1 cellular context compared by ENCODE assay signal in genomic region chr15:78540135-78540954, GRCh38.
TF ChIP-seq lines count a peak whose summit lies in the region.

TSS of gene PSMA4 (plus strand) at chr15:78540444. CDS start at chr15:78541928, 1,484 bp downstream.

TF ChIP-seq in GM12878, 131 proteins besides CTCF, POLR2A, EP300 and RAD21 (continued from another document and continues in another):
- TF ChIP-seq E4F1 (IDR thresholded peaks at IDR 0.05; ENCODE audit: borderline replicate concordance, partially characterized antibody) (peak; percentile 80), ZNF622 (IDR thresholded peaks at IDR 0.05) (no peak), BACH1 (IDR thresholded peaks at IDR 0.05; ENCODE audit: borderline replicate concordance) (peak; percentile 77; the same call in 1 of the 2 replicates), EED (IDR thresholded peaks at IDR 0.05; ENCODE audit: low read depth) (0 out of 2 replicates have a peak, but pooled peaks have one; percentile 29), RELB (IDR thresholded peaks at IDR 0.05; ENCODE audit: low read depth) (peak; percentile 80; the same call in 1 of the 2 replicates), IRF3 (IDR thresholded peaks at IDR 0.05) (no peak), FOXK2 (IDR thresholded peaks at IDR 0.05) (no peak), SUZ12 (IDR thresholded peaks at IDR 0.05; ENCODE audit: unreplicated experiment) (no peak), NFIC (IDR thresholded peaks at IDR 0.05; ENCODE audit: low read depth, low read length) (no peak), SRF (IDR thresholded peaks at IDR 0.05; ENCODE audit: low read depth in 2 of 2, low read length in 2 of 2) (no peak), RB1 (IDR thresholded peaks at IDR 0.05; ENCODE audit: borderline replicate concordance) (peak; percentile 46; the same call in 1 of the 2 replicates), IRF4 (IDR thresholded peaks at IDR 0.05; ENCODE audit: low read depth, low read length) (no peak), TAF1 (IDR thresholded peaks at IDR 0.05; ENCODE audit: borderline replicate concordance, low read depth, low read length) (peak; percentile 83; the same call in 1 of the 2 replicates), NR2F1 (conservative IDR thresholded peaks at IDR 0.05) (0 out of 2 replicates have a peak, but pooled peaks have one; percentile 29), ZBED1 (IDR thresholded peaks at IDR 0.05; ENCODE audit: borderline replicate concordance) (no peak), SKIL (IDR thresholded peaks at IDR 0.05; ENCODE audit: low read depth, poor library complexity, severe bottlenecking) (peak; percentile 24), BCLAF1 (IDR thresholded peaks at IDR 0.05) (no peak), HDGF (IDR thresholded peaks at IDR 0.05) (no peak), POU2F2 (IDR thresholded peaks at IDR 0.05; ENCODE audit: borderline replicate concordance, low read depth, low read length) (peak; percentile 82), RFX5 (IDR thresholded peaks at IDR 0.05; ENCODE audit: low read depth, low read length) (no peak), ZSCAN29 (IDR thresholded peaks at IDR 0.05) (no peak), SREBF2 (IDR thresholded peaks at IDR 0.05; ENCODE audit: low read length) (no peak), CBX5 (IDR thresholded peaks at IDR 0.05; ENCODE audit: low read depth) (no peak), PKNOX1 (IDR thresholded peaks at IDR 0.05) (0 out of 2 replicates have a peak, but pooled peaks have one; percentile 28), NFXL1 (IDR thresholded peaks at IDR 0.05; ENCODE audit: borderline replicate concordance) (no peak), DPF2 (IDR thresholded peaks at IDR 0.05) (peak; percentile 66; the same call in 1 of the 2 replicates), SIX5 (IDR thresholded peaks at IDR 0.05; ENCODE audit: low read depth, low read length, severe bottlenecking) (no peak), ELK1 (IDR thresholded peaks at IDR 0.05; ENCODE audit: low read depth, low read length) (no peak; the same call in 1 of the 2 replicates), SMARCA5 (IDR thresholded peaks at IDR 0.05) (no peak; the same call in 1 of the 2 replicates), ATF3 (IDR thresholded peaks at IDR 0.05; ENCODE audit: borderline replicate concordance, extremely low read depth, low read depth, low read length) (no peak), ASH2L (IDR thresholded peaks at IDR 0.05; ENCODE audit: borderline replicate concordance, low read depth) (peak; percentile 91; the same call in 1 of the 2 replicates), CEBPZ (IDR thresholded peaks at IDR 0.05; ENCODE audit: low read depth, low read length) (no peak), ZNF217 (IDR thresholded peaks at IDR 0.05) (no peak), CBX3 (IDR thresholded peaks at IDR 0.05; ENCODE audit: borderline replicate concordance, low read depth) (no peak), MLLT1 (IDR thresholded peaks at IDR 0.05) (peak; percentile 22; the same call in 1 of the 2 replicates), NKRF (conservative IDR thresholded peaks at IDR 0.05) (peak; percentile 57), MYC (IDR thresholded peaks at IDR 0.05; ENCODE audit: insufficient read depth, insufficient read length, insufficient replicate concordance, low read length, severe bottlenecking) (peak; percentile 19), KLF5 (IDR thresholded peaks at IDR 0.05; ENCODE audit: partially characterized antibody) (no peak)
